ENCODE assay signal across 8 cellular contexts in genomic region chr6:5175195-5175594, GRCh38.
DNase-seq lines count a peak whose midpoint lies in the region; ATAC-seq and TF ChIP-seq lines count a peak whose summit lies in the region.

No MANE protein-coding gene starts in this region.

- in situ Hi-C loops in IMR-90 (cut with MboI; ENCODE audit: low sequenced_read_pairs) = no loop called here

- H3K4me2 ChIP-seq in IMR-90 (ENCODE audit: low read depth, low read length) (no peak overlapping the region), neural cell (ENCODE audit: low read length) (no peak overlapping the region)

- peaks cover 6% of the 10 kb centered on the region for H3K9me1 ChIP-seq in IMR-90 (ENCODE audit: insufficient read depth, low read length)

- no peak overlapping the region for H2BK20ac ChIP-seq in IMR-90 (ENCODE audit: low read depth, low read length)

- no peak overlapping the region for H2AK9ac ChIP-seq in IMR-90 (replicated peaks; ENCODE audit: low read depth, low read length, poor library complexity)

- TF ChIP-seq CTCF in IMR-90 (conservative IDR thresholded peaks at IDR 0.05; ENCODE audit: low read depth, low read length) = peak; percentile 26; the same call in 1 of the 2 replicates
- peak; percentile 23 to 46 for TF ChIP-seq CTCF in brain (conservative IDR thresholded peaks at IDR 0.05)
- TF ChIP-seq CTCF in neural cell (IDR thresholded peaks at IDR 0.05; ENCODE audit: poor library complexity, severe bottlenecking) = peak; percentile 42

- H4K20me1 ChIP-seq in IMR-90 (ENCODE audit: insufficient read depth, low read length) = no peaks in the 10 kb centered on the region
- H4K20me1 ChIP-seq in neural cell (ENCODE audit: insufficient read depth) = no peaks in the 10 kb centered on the region

- no peak overlapping the region for H3K56ac ChIP-seq in IMR-90 (ENCODE audit: extremely low read depth, insufficient read depth, low read length)

- no peak overlapping the region for H2BK120ac ChIP-seq in IMR-90 (ENCODE audit: low read depth, low read length)

- H3K27me3 Mint-ChIP-seq in brain = no peaks in the 10 kb centered on the region

- H3K9me3 ChIP-seq in IMR-90 (ENCODE audit: control insufficient read depth, insufficient read depth, low read length) = no peaks in the 10 kb centered on the region
- H3K9me3 ChIP-seq in neural cell (ENCODE audit: low read length) = no peaks in the 10 kb centered on the region

- peak overlapping the region; percentile 46; the same call in 1 of the 2 replicates for H3K14ac ChIP-seq in IMR-90 (replicated peaks; ENCODE audit: low read depth, low read length)

- H3K79me2 ChIP-seq in neural cell (replicated peaks; ENCODE audit: insufficient read depth, low read length) = no peaks in the 10 kb centered on the region

- H2AFZ ChIP-seq in IMR-90 (replicated peaks; ENCODE audit: low read length, poor library complexity) = no peak overlapping the region
- no peak overlapping the region for H2AFZ ChIP-seq in neural cell (ENCODE audit: low read depth, low read length)

- TF ChIP-seq RAD21 in IMR-90 (IDR thresholded peaks at IDR 0.05; ENCODE audit: low read length) = no peak
- TF ChIP-seq RAD21 in neural cell (conservative IDR thresholded peaks at IDR 0.05) = no peak

- H4K91ac ChIP-seq in IMR-90 (ENCODE audit: insufficient read depth, low read depth, low read length) = no peak overlapping the region

- H4K8ac ChIP-seq in IMR-90 (ENCODE audit: low read depth in 2 of 2, low read length in 2 of 2) = no peak overlapping the region

- no peaks in the 10 kb centered on the region for H3K9me3 Mint-ChIP-seq in brain

- ATAC-seq in IMR-90 (ENCODE audit: low read depth) = no peak
- ATAC-seq in GM21737 (IDR thresholded peaks at IDR 0.05; ENCODE audit: unreplicated experiment) = no peak

- H3K4ac ChIP-seq in IMR-90 (ENCODE audit: low read depth, low read length) = no peak overlapping the region

- WGBS in IMR-90 (ENCODE audit: extremely low coverage in 2 of 2, insufficient read length in 1 of 2), 2 experiments = no CpG with 5 or more reads among the region's 4 CpGs

- intact Hi-C loops in IMR-90 (cut with micrococcal nuclease) = no loop called here

- H3K4me1 Mint-ChIP-seq in brain = peaks cover 60% of the 10 kb centered on the region

- dilution Hi-C loops in IMR-90 (cut with HindIII; ENCODE audit: low sequenced_read_pairs, unreplicated experiment) = no loop called here

- no peaks in the 10 kb centered on the region for H3K27me3 ChIP-seq in IMR-90 (ENCODE audit: control insufficient read depth, insufficient read depth, low read length)
- H3K27me3 ChIP-seq in neural cell (ENCODE audit: insufficient read depth, low read depth, low read length) = no peaks in the 10 kb centered on the region

- H3K9ac ChIP-seq in IMR-90 (ENCODE audit: low read depth, low read length) = no peak overlapping the region
- H3K9ac ChIP-seq in neural cell (ENCODE audit: low read length) = no peak overlapping the region

- H2BK5ac ChIP-seq in IMR-90 (ENCODE audit: low read depth, low read length, poor library complexity, severe bottlenecking) = no peak overlapping the region

- no peak overlapping the region for H3K4me3 ChIP-seq in IMR-90 (ENCODE audit: insufficient read depth, low read depth, low read length)
- no peak overlapping the region for H3K4me3 ChIP-seq in neural cell (ENCODE audit: low read length)

- H4K5ac ChIP-seq in IMR-90 (ENCODE audit: low read depth, low read length) = no peak overlapping the region

- H2AK5ac ChIP-seq in IMR-90 (ENCODE audit: low read depth, low read length) = peak overlapping the region; percentile 23; the same call in 1 of the 2 replicates

- peaks cover 2% of the 10 kb centered on the region; the same call in 1 of the 2 replicates for H3K4me1 ChIP-seq in IMR-90 (ENCODE audit: control insufficient read depth, insufficient read depth, low read length)

- TF ChIP-seq POLR2A in IMR-90 (IDR thresholded peaks at IDR 0.05; ENCODE audit: low read depth, low read length) = no peak

- H3K36me3 ChIP-seq in IMR-90 (ENCODE audit: control insufficient read depth, insufficient read depth, low read length) (no peaks in the 10 kb centered on the region), neural cell (ENCODE audit: insufficient read depth, low read length) (no peaks in the 10 kb centered on the region)

- POLR2A ChIA-PET in IMR-90 (lab: Charles Lee; ENCODE audit: unreplicated experiment) = no interaction called here

- no peak overlapping the region for H3K4me3 Mint-ChIP-seq in brain

- H3K27ac ChIP-seq in IMR-90 (ENCODE audit: insufficient read depth, low read length) (no peak overlapping the region), neural cell (ENCODE audit: low read length) (no peak overlapping the region)

- no peaks in the 10 kb centered on the region for H3K79me1 ChIP-seq in IMR-90 (ENCODE audit: low read depth in 1 of 2, low read length in 2 of 2)

- TF ChIP-seq EP300 in neural cell (conservative IDR thresholded peaks at IDR 0.05; ENCODE audit: poor library complexity, severe bottlenecking) = no peak

- H3K27ac Mint-ChIP-seq in brain = no peak overlapping the region

- H3F3A ChIP-seq in neural cell (ENCODE audit: insufficient read depth, low read length, poor library complexity, severe bottlenecking) = no peaks in the 10 kb centered on the region

- DNase-seq in DMS 273 (lab: John Stamatoyannopoulos, UW; ENCODE audit: unreplicated experiment) = peak; percentile 73
- no peak for DNase-seq in DMS 273 treated with DMSO at 0.1 percent for 48 hours (lab: John Stamatoyannopoulos, UW)
- no peak for DNase-seq in IMR-90
- DNase-seq in HCEC 1CT = no peak
- DNase-seq in glomerular visceral epithelial cell (ENCODE audit: extremely low spot score) = no peak

- H3K9me2 ChIP-seq in neural cell (ENCODE audit: insufficient read depth, low read length) = no peaks in the 10 kb centered on the region

- no peaks in the 10 kb centered on the region for H3K36me3 Mint-ChIP-seq in brain

- CTCF ChIA-PET in IMR-90 (lab: Yijun Ruan, JAX) = interaction anchor here (1.5 kb wide), 1 partner anchor 16 kb away, joined by 4 read pairs; no protein-coding TSS in a partner anchor

- no TSS peak for BruUV-seq in IMR-90 (replicated peaks; lab: Mats Ljungman, UMichigan)

- no peak overlapping the region for H2BK15ac ChIP-seq in IMR-90 (ENCODE audit: low read depth, low read length)

- H3K18ac ChIP-seq in IMR-90 (ENCODE audit: low read depth, low read length) = no peak overlapping the region

- H3K23ac ChIP-seq in IMR-90 (ENCODE audit: low read depth, low read length) = no peak overlapping the region

TF ChIP-seq in IMR-90, 13 proteins besides CTCF, POLR2A, EP300 and RAD21:
- TF ChIP-seq SMC3 (IDR thresholded peaks at IDR 0.05; ENCODE audit: low read depth, low read length) = no peak
- TF ChIP-seq BHLHE40 (IDR thresholded peaks at IDR 0.05; ENCODE audit: low read depth, low read length) = no peak
- no peak for TF ChIP-seq USF2 (IDR thresholded peaks at IDR 0.05; ENCODE audit: low read depth, low read length)
- TF ChIP-seq, protein P1, sequence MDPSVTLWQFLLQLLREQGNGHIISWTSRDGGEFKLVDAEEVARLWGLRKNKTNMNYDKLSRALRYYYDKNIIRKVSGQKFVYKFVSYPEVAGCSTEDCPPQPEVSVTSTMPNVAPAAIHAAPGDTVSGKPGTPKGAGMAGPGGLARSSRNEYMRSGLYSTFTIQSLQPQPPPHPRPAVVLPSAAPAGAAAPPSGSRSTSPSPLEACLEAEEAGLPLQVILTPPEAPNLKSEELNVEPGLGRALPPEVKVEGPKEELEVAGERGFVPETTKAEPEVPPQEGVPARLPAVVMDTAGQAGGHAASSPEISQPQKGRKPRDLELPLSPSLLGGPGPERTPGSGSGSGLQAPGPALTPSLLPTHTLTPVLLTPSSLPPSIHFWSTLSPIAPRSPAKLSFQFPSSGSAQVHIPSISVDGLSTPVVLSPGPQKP (IDR thresholded peaks at IDR 0.05; ENCODE audit: borderline replicate concordance, low read depth, low read length) = no peak
- TF ChIP-seq MAFK (IDR thresholded peaks at IDR 0.05; ENCODE audit: low read depth, low read length) = no peak
- TF ChIP-seq MXI1 (IDR thresholded peaks at IDR 0.05; ENCODE audit: borderline replicate concordance, low read depth, low read length) = no peak

TF ChIP-seq in neural cell, 6 proteins besides CTCF, POLR2A, EP300 and RAD21:
- TF ChIP-seq POLR2AphosphoS5 (IDR thresholded peaks at IDR 0.05) = no peak
- no peak for TF ChIP-seq TAF1 (IDR thresholded peaks at IDR 0.05; ENCODE audit: low read depth)
- TF ChIP-seq EZH2 (IDR thresholded peaks at IDR 0.05; ENCODE audit: borderline replicate concordance, insufficient read depth, low read length, poor library complexity, severe bottlenecking) = no peak
- no peak for TF ChIP-seq MXI1 (conservative IDR thresholded peaks at IDR 0.05; ENCODE audit: poor library complexity, severe bottlenecking)
- TF ChIP-seq REST (IDR thresholded peaks at IDR 0.05; ENCODE audit: borderline replicate concordance) = no peak
- TF ChIP-seq SMC3 (conservative IDR thresholded peaks at IDR 0.05; ENCODE audit: poor library complexity) = no peak
